2 cellular contexts compared by ENCODE assay signal in the genomic region with DNA sequence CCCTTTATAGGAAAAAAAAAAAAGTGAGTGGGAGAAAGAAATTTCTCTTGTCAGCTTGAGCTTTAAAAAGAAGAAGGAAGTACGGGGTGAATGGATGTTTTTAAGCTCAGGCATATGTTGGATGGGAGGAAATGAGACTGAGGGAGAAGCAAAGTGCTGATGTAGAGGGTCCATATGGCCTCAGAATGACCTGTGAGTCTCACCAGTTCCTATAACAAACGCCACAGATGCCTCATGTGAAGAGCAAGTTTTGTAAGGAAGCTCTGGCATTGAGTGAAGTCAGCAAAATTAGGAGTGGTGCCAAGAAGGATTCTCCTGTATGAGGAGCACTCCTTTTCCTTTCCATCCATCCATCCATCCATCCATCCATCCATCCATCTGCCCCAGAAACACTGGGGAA.
TF ChIP-seq lines count a peak whose summit lies in the region.

No MANE protein-coding gene starts in this region.

TF ChIP-seq in K562, 482 proteins besides CTCF, POLR2A, EP300 and RAD21 (continues in another document):
- peak; percentile 56; the same call in 1 of the 2 replicates for TF ChIP-seq C11orf30 (IDR thresholded peaks at IDR 0.05; ENCODE audit: low read depth)
- TF ChIP-seq, protein P1, sequence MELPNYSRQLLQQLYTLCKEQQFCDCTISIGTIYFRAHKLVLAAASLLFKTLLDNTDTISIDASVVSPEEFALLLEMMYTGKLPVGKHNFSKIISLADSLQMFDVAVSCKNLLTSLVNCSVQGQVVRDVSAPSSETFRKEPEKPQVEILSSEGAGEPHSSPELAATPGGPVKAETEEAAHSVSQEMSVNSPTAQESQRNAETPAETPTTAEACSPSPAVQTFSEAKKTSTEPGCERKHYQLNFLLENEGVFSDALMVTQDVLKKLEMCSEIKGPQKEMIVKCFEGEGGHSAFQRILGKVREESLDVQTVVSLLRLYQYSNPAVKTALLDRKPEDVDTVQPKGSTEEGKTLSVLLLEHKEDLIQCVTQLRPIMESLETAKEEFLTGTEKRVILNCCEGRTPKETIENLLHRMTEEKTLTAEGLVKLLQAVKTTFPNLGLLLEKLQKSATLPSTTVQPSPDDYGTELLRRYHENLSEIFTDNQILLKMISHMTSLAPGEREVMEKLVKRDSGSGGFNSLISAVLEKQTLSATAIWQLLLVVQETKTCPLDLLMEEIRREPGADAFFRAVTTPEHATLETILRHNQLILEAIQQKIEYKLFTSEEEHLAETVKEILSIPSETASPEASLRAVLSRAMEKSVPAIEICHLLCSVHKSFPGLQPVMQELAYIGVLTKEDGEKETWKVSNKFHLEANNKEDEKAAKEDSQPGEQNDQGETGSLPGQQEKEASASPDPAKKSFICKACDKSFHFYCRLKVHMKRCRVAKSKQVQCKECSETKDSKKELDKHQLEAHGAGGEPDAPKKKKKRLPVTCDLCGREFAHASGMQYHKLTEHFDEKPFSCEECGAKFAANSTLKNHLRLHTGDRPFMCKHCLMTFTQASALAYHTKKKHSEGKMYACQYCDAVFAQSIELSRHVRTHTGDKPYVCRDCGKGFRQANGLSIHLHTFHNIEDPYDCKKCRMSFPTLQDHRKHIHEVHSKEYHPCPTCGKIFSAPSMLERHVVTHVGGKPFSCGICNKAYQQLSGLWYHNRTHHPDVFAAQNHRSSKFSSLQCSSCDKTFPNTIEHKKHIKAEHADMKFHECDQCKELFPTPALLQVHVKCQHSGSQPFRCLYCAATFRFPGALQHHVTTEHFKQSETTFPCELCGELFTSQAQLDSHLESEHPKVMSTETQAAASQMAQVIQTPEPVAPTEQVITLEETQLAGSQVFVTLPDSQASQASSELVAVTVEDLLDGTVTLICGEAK (IDR thresholded peaks at IDR 0.05), result no peak
- TF ChIP-seq, protein P1 (CRISPR knock-in tag; IDR thresholded peaks at IDR 0.05), result no peak
- no peak for TF ChIP-seq PPARD (CRISPR knock-in tag; IDR thresholded peaks at IDR 0.05)
- 0 out of 2 replicates have a peak, but pooled peaks have one; percentile 40 for TF ChIP-seq MAFG (tag; conservative IDR thresholded peaks at IDR 0.05)
- TF ChIP-seq, protein P2, sequence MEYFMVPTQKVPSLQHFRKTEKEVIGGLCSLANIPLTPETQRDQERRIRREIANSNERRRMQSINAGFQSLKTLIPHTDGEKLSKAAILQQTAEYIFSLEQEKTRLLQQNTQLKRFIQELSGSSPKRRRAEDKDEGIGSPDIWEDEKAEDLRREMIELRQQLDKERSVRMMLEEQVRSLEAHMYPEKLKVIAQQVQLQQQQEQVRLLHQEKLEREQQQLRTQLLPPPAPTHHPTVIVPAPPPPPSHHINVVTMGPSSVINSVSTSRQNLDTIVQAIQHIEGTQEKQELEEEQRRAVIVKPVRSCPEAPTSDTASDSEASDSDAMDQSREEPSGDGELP (CRISPR knock-in tag; IDR thresholded peaks at IDR 0.05; ENCODE audit: borderline replicate concordance), result no peak
- TF ChIP-seq SAFB2 (IDR thresholded peaks at IDR 0.05; ENCODE audit: borderline replicate concordance, low read depth, low read length, severe bottlenecking), result no peak
- TF ChIP-seq ZMIZ1 (IDR thresholded peaks at IDR 0.05; ENCODE audit: low read depth in 2 of 2, low read length in 2 of 2), result no peak

TF ChIP-seq in HepG2, 621 proteins besides CTCF, POLR2A, EP300 and RAD21:
- TF ChIP-seq THYN1 (CRISPR knock-in tag; IDR thresholded peaks at IDR 0.05; ENCODE audit: borderline replicate concordance, low read depth), result no peak
- 0 out of 2 replicates have a peak, but pooled peaks have one; percentile 17 for TF ChIP-seq MAFF (IDR thresholded peaks at IDR 0.05; ENCODE audit: low read depth, low read length)
- TF ChIP-seq SPEN (CRISPR knock-in tag; IDR thresholded peaks at IDR 0.05; ENCODE audit: low read depth), result no peak
- no peak for TF ChIP-seq GMEB1 (CRISPR knock-in tag; IDR thresholded peaks at IDR 0.05; ENCODE audit: borderline replicate concordance)
- TF ChIP-seq ZNF558 (CRISPR knock-in tag; IDR thresholded peaks at IDR 0.05; ENCODE audit: borderline replicate concordance), result no peak
TF ChIP-seq in HepG2: peak in this region for 1.
